8 cellular contexts compared by ENCODE assay signal in the genomic region with DNA sequence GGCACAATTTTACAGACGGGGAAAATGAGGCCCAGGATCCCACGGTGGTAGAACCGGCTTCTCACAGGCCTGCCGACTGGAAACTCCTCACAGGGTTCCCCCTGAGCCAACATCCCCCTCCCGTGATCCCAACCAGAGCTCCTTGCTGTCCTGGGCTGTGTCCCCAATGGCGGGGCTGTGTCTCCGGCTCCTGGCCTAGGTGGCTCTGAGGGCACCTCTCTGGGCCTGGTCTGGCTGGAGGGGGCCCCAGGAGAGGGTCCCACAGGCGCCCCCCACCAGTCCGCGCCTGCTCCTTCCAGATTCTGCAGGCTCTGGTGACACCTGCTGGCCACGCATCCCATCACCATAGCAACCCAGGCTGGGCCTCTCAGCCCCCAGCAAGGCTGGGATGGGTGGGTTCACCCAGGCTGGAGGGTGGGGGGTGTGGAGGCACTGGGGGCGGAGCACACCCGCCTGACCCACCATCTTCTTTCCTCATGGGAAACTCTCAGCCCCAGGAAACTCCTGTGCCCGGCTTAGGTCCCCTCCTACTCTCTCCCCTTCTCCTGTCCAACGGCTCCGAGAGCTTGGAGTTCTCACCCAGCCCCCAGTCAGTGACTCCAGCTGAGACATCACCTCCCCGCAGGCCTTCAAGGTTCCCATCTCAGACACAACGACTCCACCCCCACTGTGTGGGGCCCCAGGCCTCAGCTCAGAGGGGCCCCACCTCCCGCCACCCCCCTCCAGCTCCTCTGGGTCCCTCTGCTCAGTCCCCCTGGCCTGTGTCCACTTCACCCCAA. TPM values are rescaled to one million over a fixed set of nuclear protein-coding genes. Genes with fewer than 3 reads are reported as not detected.
DNase-seq lines count a peak whose midpoint lies in the region; ATAC-seq and TF ChIP-seq lines count a peak whose summit lies in the region.

No MANE protein-coding gene starts in this region.

- POLR2A ChIA-PET in IMR-90 (lab: Charles Lee; ENCODE audit: unreplicated experiment): no interaction called here

- no peak overlapping the region for H2BK15ac ChIP-seq in IMR-90 (ENCODE audit: low read depth, low read length)

- no peaks in the 10 kb centered on the region for H3K4me1 Mint-ChIP-seq in effector memory CD8-positive, alpha-beta T cell (ENCODE audit: low read depth in 2 of 2)

- H3K79me1 ChIP-seq in IMR-90 (ENCODE audit: low read depth in 1 of 2, low read length in 2 of 2): no peaks in the 10 kb centered on the region

- intact Hi-C loops in IMR-90 (cut with micrococcal nuclease): loop anchor here (1.0 kb wide), 1 partner anchor 210 kb away; no protein-coding TSS in a partner anchor
- intact Hi-C loops in uterus (cut with DNase I; ENCODE audit: low total_unique reads): loop anchor here (2.0 to 5.0 kb wide), 2 partner anchors 84 to 208 kb away; no protein-coding TSS in a partner anchor

- H3K36me3 ChIP-seq in IMR-90 (ENCODE audit: control insufficient read depth, insufficient read depth, low read length) (no peaks in the 10 kb centered on the region), uterus (no peaks in the 10 kb centered on the region)

- no peak overlapping the region for H3K4ac ChIP-seq in IMR-90 (ENCODE audit: low read depth, low read length)

- H2BK120ac ChIP-seq in IMR-90 (ENCODE audit: low read depth, low read length): no peak overlapping the region

- H3K9me3 ChIP-seq in IMR-90 (ENCODE audit: control insufficient read depth, insufficient read depth, low read length): no peaks in the 10 kb centered on the region
- no peaks in the 10 kb centered on the region for H3K9me3 ChIP-seq in uterus

- H3K9me3 Mint-ChIP-seq in effector memory CD8-positive, alpha-beta T cell: no peaks in the 10 kb centered on the region

- TF ChIP-seq POLR2A in IMR-90 (IDR thresholded peaks at IDR 0.05; ENCODE audit: low read depth, low read length) (no peak; the same call in 1 of the 2 replicates), uterus (IDR thresholded peaks at IDR 0.05) (no peak)

- BruUV-seq in IMR-90 (replicated peaks; lab: Mats Ljungman, UMichigan): no TSS peak

- H3K27ac Mint-ChIP-seq in effector memory CD8-positive, alpha-beta T cell: no peak overlapping the region

- H3K9me1 ChIP-seq in IMR-90 (ENCODE audit: insufficient read depth, low read length): 0 out of 2 replicates have a peak, but pooled peaks cover 2% of the 10 kb centered on the region

- no peaks in the 10 kb centered on the region for H3K27me3 ChIP-seq in IMR-90 (ENCODE audit: control insufficient read depth, insufficient read depth, low read length)
- no peaks in the 10 kb centered on the region for H3K27me3 ChIP-seq in uterus

- H3K18ac ChIP-seq in IMR-90 (ENCODE audit: low read depth, low read length): no peak overlapping the region

- H3K9ac ChIP-seq in IMR-90 (ENCODE audit: low read depth, low read length): no peak overlapping the region

- DNase-seq in COR-L47 (lab: John Stamatoyannopoulos, UW): peak; percentile 27
- DNase-seq in IMR-90: peak; percentile 34
- peak; percentile 41 for DNase-seq in activated CD4-positive, alpha-beta T cell treated with anti-CD3 and anti-CD28 coated beads, Interleukin-2, amount 50 U/mL, for 1 hour
- peak in 1 of 3 experiments; percentile 14 for DNase-seq in effector memory CD8-positive, alpha-beta T cell
- peak; percentile 32 for DNase-seq in midbrain (lab: John Stamatoyannopoulos, UW)
- DNase-seq in uterus: peak; percentile 56 to 65
- DNase-seq in NCI-H774 (lab: John Stamatoyannopoulos, UW): no peak

- no peak overlapping the region for H3K56ac ChIP-seq in IMR-90 (ENCODE audit: extremely low read depth, insufficient read depth, low read length)

- no peak overlapping the region for H3K4me3 Mint-ChIP-seq in effector memory CD8-positive, alpha-beta T cell

- ATAC-seq in IMR-90 (ENCODE audit: low read depth): peak; percentile 53
- peak; percentile 50 for ATAC-seq in effector memory CD8-positive, alpha-beta T cell (replicated peaks)
- no peak for ATAC-seq in GM19328 (IDR thresholded peaks at IDR 0.05; ENCODE audit: unreplicated experiment)

- 52% methylated on average over 6 of the region's 19 CpGs; no CpG with 5 or more reads in 1 of the 2 experiments for WGBS in IMR-90 (ENCODE audit: extremely low coverage in 2 of 2, insufficient read length in 1 of 2), 2 experiments

- H2AK9ac ChIP-seq in IMR-90 (replicated peaks; ENCODE audit: low read depth, low read length, poor library complexity): no peak overlapping the region

- H3K4me3 ChIP-seq in IMR-90 (ENCODE audit: insufficient read depth, low read depth, low read length) (no peak overlapping the region), uterus (no peak overlapping the region)

- TF ChIP-seq RAD21 in IMR-90 (IDR thresholded peaks at IDR 0.05; ENCODE audit: low read length): peak; percentile 70

- TF ChIP-seq CTCF in IMR-90 (conservative IDR thresholded peaks at IDR 0.05; ENCODE audit: low read depth, low read length) (peak; percentile 60), uterus (IDR thresholded peaks at IDR 0.05) (peak; percentile 72 to 84 (median 80))

- H3K27ac ChIP-seq in IMR-90 (ENCODE audit: insufficient read depth, low read length) (no peak overlapping the region), uterus (no peak overlapping the region)

- H4K20me1 ChIP-seq in IMR-90 (ENCODE audit: insufficient read depth, low read length): no peaks in the 10 kb centered on the region; the same call in none of the 2 replicates

- CTCF ChIA-PET in IMR-90 (lab: Yijun Ruan, JAX): interaction anchor here (0.6 to 1.0 kb wide), 5 partner anchors 28 to 282 kb away, joined by 3 to 7 read pairs (median 3); no protein-coding TSS in a partner anchor

- H3K36me3 Mint-ChIP-seq in effector memory CD8-positive, alpha-beta T cell (ENCODE audit: insufficient read depth): peaks cover 6% of the 10 kb centered on the region

- H2AFZ ChIP-seq in IMR-90 (replicated peaks; ENCODE audit: low read length, poor library complexity): no peak overlapping the region

- H3K14ac ChIP-seq in IMR-90 (replicated peaks; ENCODE audit: low read depth, low read length): no peak overlapping the region

- no peak overlapping the region for H2BK20ac ChIP-seq in IMR-90 (ENCODE audit: low read depth, low read length)

- in situ Hi-C loops in IMR-90 (cut with MboI; ENCODE audit: low sequenced_read_pairs): loop anchor here (10.0 kb wide), 1 partner anchor 206 kb away; no protein-coding TSS in a partner anchor

- H3K23ac ChIP-seq in IMR-90 (ENCODE audit: low read depth, low read length): no peak overlapping the region

- no peak overlapping the region for H4K91ac ChIP-seq in IMR-90 (ENCODE audit: insufficient read depth, low read depth, low read length)

- H3K4me1 ChIP-seq in IMR-90 (ENCODE audit: control insufficient read depth, insufficient read depth, low read length): peaks cover 1% of the 10 kb centered on the region; the same call in 1 of the 2 replicates
- H3K4me1 ChIP-seq in uterus: no peaks in the 10 kb centered on the region

- no peak overlapping the region for H2AK5ac ChIP-seq in IMR-90 (ENCODE audit: low read depth, low read length)

- no peak overlapping the region for H4K5ac ChIP-seq in IMR-90 (ENCODE audit: low read depth, low read length)

- dilution Hi-C loops in IMR-90 (cut with HindIII; ENCODE audit: low sequenced_read_pairs, unreplicated experiment): no loop called here

- no peak overlapping the region for H4K8ac ChIP-seq in IMR-90 (ENCODE audit: low read depth in 2 of 2, low read length in 2 of 2)

- no peak overlapping the region for H2BK5ac ChIP-seq in IMR-90 (ENCODE audit: low read depth, low read length, poor library complexity, severe bottlenecking)

- H3K4me2 ChIP-seq in IMR-90 (ENCODE audit: low read depth, low read length): no peak overlapping the region

- H3K27me3 Mint-ChIP-seq in effector memory CD8-positive, alpha-beta T cell: no peaks in the 10 kb centered on the region

TF ChIP-seq in IMR-90, 13 proteins besides CTCF, POLR2A, EP300 and RAD21:
- no peak for TF ChIP-seq RFX5 (IDR thresholded peaks at IDR 0.05; ENCODE audit: low read depth, low read length)
- peak; percentile 36 for TF ChIP-seq SMC3 (IDR thresholded peaks at IDR 0.05; ENCODE audit: low read depth, low read length)
- no peak for TF ChIP-seq RCOR1 (IDR thresholded peaks at IDR 0.05; ENCODE audit: insufficient replicate concordance, low read length)
- no peak for TF ChIP-seq ELK1 (IDR thresholded peaks at IDR 0.05; ENCODE audit: borderline replicate concordance, low read depth, low read length)
- no peak for TF ChIP-seq BHLHE40 (IDR thresholded peaks at IDR 0.05; ENCODE audit: low read depth, low read length)
- no peak for TF ChIP-seq NFE2L2 (IDR thresholded peaks at IDR 0.05; ENCODE audit: low read depth, low read length)
- no peak for TF ChIP-seq MXI1 (IDR thresholded peaks at IDR 0.05; ENCODE audit: borderline replicate concordance, low read depth, low read length)
- TF ChIP-seq USF2 (IDR thresholded peaks at IDR 0.05; ENCODE audit: low read depth, low read length): no peak
- no peak for TF ChIP-seq CEBPB (IDR thresholded peaks at IDR 0.05; ENCODE audit: low read depth, low read length)
- TF ChIP-seq MAZ (IDR thresholded peaks at IDR 0.05; ENCODE audit: borderline replicate concordance, low read depth, low read length): 0 out of 2 replicates have a peak, but pooled peaks have one; percentile 55
- no peak for TF ChIP-seq MAFK (IDR thresholded peaks at IDR 0.05; ENCODE audit: low read depth, low read length)
- TF ChIP-seq FOS (IDR thresholded peaks at IDR 0.05; ENCODE audit: low read depth, low read length): no peak

RNA-seq across cellular contexts. Expression of gene TNRC18, which starts 27.1 kb away (rescaled TPM):
- total RNA-seq in IMR-90 (2012; rRNA removed) (4.7 and 5.3 TPM in 2 replicates), uterus (100 to 1,000 TPM in 1 of 4 donors, 10 to 100 TPM in 3; 28.2 to 179 (median 62.1) TPM)
- polyA plus RNA-seq in IMR-90 (2012; rRNA removed): 29.6 and 37.9 TPM in 2 replicates
- 37.7 and 43.0 TPM in 2 replicates for polyA plus RNA-seq in IMR-90 (2012; cell fraction: cytosol; rRNA removed)
- 64.3 and 93.3 TPM in 2 replicates for polyA plus RNA-seq in IMR-90 (2012; cell fraction: nucleus; rRNA removed; ENCODE audit: low replicate concordance)
